8 cellular contexts compared by ENCODE assay signal in genomic region chr17:7988750-7989178, GRCh38. TPM values are rescaled to one million over a fixed set of nuclear protein-coding genes. Genes with fewer than 3 reads are reported as not detected.
A peak's percentile ranks its signal among the peaks of the same experiment; 100 is the strongest.
DNase-seq lines count a peak whose midpoint lies in the region; ATAC-seq, FAIRE-seq and TF ChIP-seq lines count a peak whose summit lies in the region.

No MANE protein-coding gene starts in this region.

- H3K27me3 ChIP-seq in bronchial epithelial cell (ENCODE audit: control insufficient read depth, insufficient read depth, low read length), result no peaks in the 10 kb centered on the region

- DNase-seq in activated T-cell treated with anti-CD3 and anti-CD28 coated beads for 4 hours, result peak; percentile 55
- DNase-seq in activated T-cell treated with anti-CD3 and anti-CD28 coated beads, Interleukin-2, amount 50 U/mL, for 1 hour, result no peak
- DNase-seq in NCI-H128 (lab: John Stamatoyannopoulos, UW; ENCODE audit: unreplicated experiment), result peak; percentile 44
- DNase-seq in SKM-1 treated with dmso at 0.1 percent for 144 hours (lab: John Stamatoyannopoulos, UW; ENCODE audit: unreplicated experiment), result peak; percentile 4
- peak; percentile 77 for DNase-seq in bronchial epithelial cell (ENCODE audit: low read depth)
- peak; percentile 79 for DNase-seq in kidney glomerular epithelial cell (lab: John Stamatoyannopoulos, UW)
- DNase-seq in stimulated activated CD8-positive, alpha-beta memory T cell treated with anti-CD3 and anti-CD28 coated beads, Interleukin-12 subunit alpha, Interleukin-12 subunit beta, amount 100 ng/mL, for 24 hours (ENCODE audit: extremely low read depth), result peak; percentile 25

- no peak for FAIRE-seq in bronchial epithelial cell (lab: Jason Lieb, UNC)

- H3K36me3 ChIP-seq in bronchial epithelial cell (ENCODE audit: control insufficient read depth, insufficient read depth, low read length), result no peaks in the 10 kb centered on the region

- no peak overlapping the region for H3K4me3 ChIP-seq in bronchial epithelial cell (ENCODE audit: low read depth, low read length)

- ATAC-seq in HG03457 (IDR thresholded peaks at IDR 0.05; ENCODE audit: unreplicated experiment), result no peak

- TF ChIP-seq CTCF in bronchial epithelial cell (IDR thresholded peaks at IDR 0.05; ENCODE audit: insufficient read depth, low read length, severe bottlenecking), result peak; percentile 41

RNA-seq across cellular contexts. Expression of gene GUCY2D, which starts 13.7 kb away (rescaled TPM):
- 0.13 TPM in 1 of 2 replicates, not detected in the other for total RNA-seq in bronchial epithelial cell

RNA-seq across cellular contexts. Expression of gene ALOX15B, which starts 50.1 kb away (rescaled TPM):
- 5.8 and 20.6 TPM in 2 replicates for total RNA-seq in bronchial epithelial cell

RNA-seq across cellular contexts. Expression of gene CNTROB, which starts 56.8 kb away (rescaled TPM):
- total RNA-seq in bronchial epithelial cell, result 8.2 and 12.2 TPM in 2 replicates

RNA-seq across cellular contexts. Expression of gene TRAPPC1, which starts 57.0 kb away (rescaled TPM):
- 16.8 and 27.9 TPM in 2 replicates for total RNA-seq in bronchial epithelial cell

RNA-seq across cellular contexts. Expression of gene KCNAB3, which starts 59.1 kb away (rescaled TPM):
- total RNA-seq in bronchial epithelial cell, result 0.79 and 0.90 TPM in 2 replicates
